ENCODE assay signal across 1 cellular context in the genomic region with DNA sequence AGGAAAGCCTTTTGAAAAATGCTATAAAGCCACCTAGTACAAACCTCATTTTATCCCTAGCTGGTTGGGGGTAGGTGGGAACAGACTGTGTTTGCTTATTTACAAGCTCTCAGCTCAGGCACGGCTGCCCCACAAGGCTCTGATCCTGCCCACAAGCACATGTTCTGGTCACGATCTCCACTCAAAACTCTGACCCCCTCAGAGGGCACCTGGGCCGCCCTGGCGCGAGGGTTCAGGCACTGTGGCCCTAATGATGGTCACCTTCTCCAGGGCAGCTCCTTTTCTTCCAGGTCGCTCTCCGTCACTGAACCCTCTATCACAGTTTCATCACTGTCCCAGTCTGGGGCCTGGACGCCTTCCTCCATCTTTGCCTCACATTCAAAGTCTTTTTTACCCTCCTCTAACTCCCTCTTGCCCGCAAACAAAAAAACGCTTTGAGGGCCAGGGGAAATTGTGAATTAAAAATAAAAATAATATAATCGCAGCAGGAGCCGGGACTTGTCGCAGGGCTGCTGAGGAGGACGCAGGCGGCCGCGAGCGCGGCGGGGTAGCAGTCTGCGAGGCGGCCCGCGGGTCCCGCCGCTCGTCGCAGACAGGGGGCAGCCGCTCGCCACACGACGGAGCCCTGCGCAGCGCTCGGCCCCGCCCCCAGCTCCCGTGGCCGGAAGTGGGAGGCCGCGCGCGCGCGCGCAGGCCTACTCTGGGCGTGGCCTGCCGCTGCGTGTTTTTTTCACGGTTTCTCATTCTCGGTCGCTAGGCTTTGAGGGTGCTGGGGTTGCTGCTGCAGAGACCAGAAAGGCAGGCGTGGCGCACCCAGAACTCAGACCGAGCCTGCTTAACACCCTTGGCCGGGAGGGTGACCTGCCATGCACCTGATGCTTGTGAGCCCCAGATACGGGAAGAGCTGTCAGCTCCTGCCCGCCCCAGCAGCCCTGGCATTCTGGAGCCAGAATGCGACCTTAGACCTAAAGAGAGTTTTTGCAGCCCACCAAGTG.
TF ChIP-seq lines count a peak whose summit lies in the region.

ANKRD31 (minus strand) TSS at position 557 of the 995 bp plus-strand sequence; CDS start at position 365, 192 bp downstream.

TF ChIP-seq in HCT116, 20 proteins besides CTCF, POLR2A, EP300 and RAD21:
- peak; percentile 64; the same call in 1 of the 2 replicates for TF ChIP-seq POLR2AphosphoS5 (IDR thresholded peaks at IDR 0.05; ENCODE audit: low read depth, low read length)
- TF ChIP-seq CEBPB (IDR thresholded peaks at IDR 0.05; ENCODE audit: low read depth) = no peak
- TF ChIP-seq, protein P1, sequence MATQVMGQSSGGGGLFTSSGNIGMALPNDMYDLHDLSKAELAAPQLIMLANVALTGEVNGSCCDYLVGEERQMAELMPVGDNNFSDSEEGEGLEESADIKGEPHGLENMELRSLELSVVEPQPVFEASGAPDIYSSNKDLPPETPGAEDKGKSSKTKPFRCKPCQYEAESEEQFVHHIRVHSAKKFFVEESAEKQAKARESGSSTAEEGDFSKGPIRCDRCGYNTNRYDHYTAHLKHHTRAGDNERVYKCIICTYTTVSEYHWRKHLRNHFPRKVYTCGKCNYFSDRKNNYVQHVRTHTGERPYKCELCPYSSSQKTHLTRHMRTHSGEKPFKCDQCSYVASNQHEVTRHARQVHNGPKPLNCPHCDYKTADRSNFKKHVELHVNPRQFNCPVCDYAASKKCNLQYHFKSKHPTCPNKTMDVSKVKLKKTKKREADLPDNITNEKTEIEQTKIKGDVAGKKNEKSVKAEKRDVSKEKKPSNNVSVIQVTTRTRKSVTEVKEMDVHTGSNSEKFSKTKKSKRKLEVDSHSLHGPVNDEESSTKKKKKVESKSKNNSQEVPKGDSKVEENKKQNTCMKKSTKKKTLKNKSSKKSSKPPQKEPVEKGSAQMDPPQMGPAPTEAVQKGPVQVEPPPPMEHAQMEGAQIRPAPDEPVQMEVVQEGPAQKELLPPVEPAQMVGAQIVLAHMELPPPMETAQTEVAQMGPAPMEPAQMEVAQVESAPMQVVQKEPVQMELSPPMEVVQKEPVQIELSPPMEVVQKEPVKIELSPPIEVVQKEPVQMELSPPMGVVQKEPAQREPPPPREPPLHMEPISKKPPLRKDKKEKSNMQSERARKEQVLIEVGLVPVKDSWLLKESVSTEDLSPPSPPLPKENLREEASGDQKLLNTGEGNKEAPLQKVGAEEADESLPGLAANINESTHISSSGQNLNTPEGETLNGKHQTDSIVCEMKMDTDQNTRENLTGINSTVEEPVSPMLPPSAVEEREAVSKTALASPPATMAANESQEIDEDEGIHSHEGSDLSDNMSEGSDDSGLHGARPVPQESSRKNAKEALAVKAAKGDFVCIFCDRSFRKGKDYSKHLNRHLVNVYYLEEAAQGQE (IDR thresholded peaks at IDR 0.05; ENCODE audit: low read depth) = no peak
- TF ChIP-seq YY1 (IDR thresholded peaks at IDR 0.05; ENCODE audit: extremely low read depth, insufficient replicate concordance, low read depth, low read length) = peak; percentile 38
- TF ChIP-seq EGR1 (IDR thresholded peaks at IDR 0.05; ENCODE audit: low read depth) = no peak
- peak; percentile 51; the same call in 1 of the 2 replicates for TF ChIP-seq MAX (IDR thresholded peaks at IDR 0.05)
- no peak for TF ChIP-seq EZH2 (IDR thresholded peaks at IDR 0.05)
- TF ChIP-seq EZH2phosphoT487 (IDR thresholded peaks at IDR 0.05; ENCODE audit: borderline replicate concordance) = no peak
- TF ChIP-seq TCF7L2 (IDR thresholded peaks at IDR 0.05; ENCODE audit: borderline replicate concordance, extremely low read depth, insufficient read depth, insufficient read length) = no peak
- TF ChIP-seq ZFX (IDR thresholded peaks at IDR 0.05) = peak; percentile 69
- TF ChIP-seq ZBTB33 (IDR thresholded peaks at IDR 0.05; ENCODE audit: extremely low read depth, insufficient replicate concordance, low read length) = no peak
- no peak for TF ChIP-seq ZNF274 (IDR thresholded peaks at IDR 0.05; ENCODE audit: low read depth, low read length)
- no peak for TF ChIP-seq SP1 (IDR thresholded peaks at IDR 0.05; ENCODE audit: low read depth)
- TF ChIP-seq ELF1 (IDR thresholded peaks at IDR 0.05; ENCODE audit: borderline replicate concordance, low read depth) = no peak
- TF ChIP-seq SIN3A (IDR thresholded peaks at IDR 0.05; ENCODE audit: low read depth) = no peak
- no peak for TF ChIP-seq CBX3 (IDR thresholded peaks at IDR 0.05; ENCODE audit: low read depth)
- no peak for TF ChIP-seq JUND (IDR thresholded peaks at IDR 0.05)
- no peak for TF ChIP-seq FOSL1 (IDR thresholded peaks at IDR 0.05; ENCODE audit: low read depth)
- TF ChIP-seq ATF3 (IDR thresholded peaks at IDR 0.05) = no peak
- TF ChIP-seq SRF (IDR thresholded peaks at IDR 0.05; ENCODE audit: low read depth) = no peak
